1 cellular context compared by ENCODE assay signal in the genomic region with DNA sequence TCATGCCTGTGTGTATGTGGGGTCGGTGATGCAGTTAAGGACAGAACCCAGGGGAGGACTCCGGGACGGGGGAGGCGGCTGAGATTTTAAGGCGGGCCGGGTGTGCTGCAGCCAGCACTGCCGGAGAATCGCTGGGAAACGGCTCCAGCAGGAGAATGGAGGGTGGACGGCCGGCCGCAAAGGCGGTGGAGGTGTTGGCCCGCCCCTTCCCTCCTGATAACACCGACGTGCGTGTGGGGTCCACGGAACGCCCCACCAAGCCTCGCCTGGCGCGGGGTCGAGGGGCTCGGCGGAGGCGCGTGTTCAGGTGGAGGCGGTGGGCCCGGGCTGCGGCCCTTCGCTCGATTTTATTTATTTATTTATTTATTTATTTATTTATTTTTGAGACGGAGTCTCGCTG.
TF ChIP-seq lines count a peak whose summit lies in the region.

No MANE protein-coding gene starts in this region.

TF ChIP-seq in IMR-90, 13 proteins besides CTCF, POLR2A, EP300 and RAD21:
- TF ChIP-seq CHD1 (IDR thresholded peaks at IDR 0.05; ENCODE audit: low read depth, low read length) = no peak
- TF ChIP-seq RCOR1 (IDR thresholded peaks at IDR 0.05; ENCODE audit: insufficient replicate concordance, low read length) = no peak
- TF ChIP-seq SMC3 (IDR thresholded peaks at IDR 0.05; ENCODE audit: low read depth, low read length) = no peak
